Comparison of ENCODE assay signal across 19 cellular contexts in genomic region chr2:126799306-126799705, GRCh38.
"Had no signal": no experiment of that assay in that cellular context is flagged by ENCODE, and none has a peak within 500 bp of the region (broad histone marks: within the 10 kb centered on the region; RNA-seq: fewer than 3 reads in every experiment).

No MANE protein-coding gene starts in this region.

- H3K27ac ChIP-seq: cardiac muscle cell, coronary artery, spleen, testis, transverse colon had no signal

- H3K9me3 ChIP-seq: mucosa of descending colon, spleen, testis, transverse colon had no signal

- ATAC-seq: activated CD8-positive, alpha-beta T cell treated with anti-CD3 and anti-CD28 coated beads for 36 hours; activated naive CD4-positive, alpha-beta T cell treated with anti-CD3 and anti-CD28 coated beads, Interleukin-2, amount 50 U/mL, for 72 hours; left ventricle myocardium superior; mucosa of descending colon; right cardiac atrium had no signal

- DNase-seq: activated B cell treated with CpG ODN at 0.5 μM for 24 hours; activated CD4-positive, alpha-beta T cell treated with anti-CD3 and anti-CD28 coated beads, Interleukin-2, amount 50 U/mL, for 1 hour; activated CD8-positive, alpha-beta T cell treated with anti-CD3 and anti-CD28 coated beads for 36 hours; activated T-cell treated with anti-CD3 and anti-CD28 coated beads, Interleukin-2, amount 50 U/mL, for 48 hours; anterior cingulate cortex; cerebellar nuclear complex; effector memory CD4-positive, alpha-beta T cell; left ventricle myocardium superior; mucosa of descending colon; right cardiac atrium; spleen; stimulated activated CD4-positive, alpha-beta T cell treated with anti-CD3 and anti-CD28 coated beads, Interleukin-2, amount 100 ng/mL, for 48 hours; stimulated activated naive CD4-positive, alpha-beta T cell treated with Interleukin-2 at 50 U/mL for 16 hours; testis; transverse colon had no signal

- H3K4me3 ChIP-seq: cardiac muscle cell, coronary artery, dorsolateral prefrontal cortex, mucosa of descending colon, spleen, testis, transverse colon had no signal

- H3K27me3 ChIP-seq: cardiac muscle cell, dorsolateral prefrontal cortex, testis, transverse colon had no signal

- H3K36me3 ChIP-seq: cardiac muscle cell, spleen, transverse colon had no signal

- H3K4me1 ChIP-seq: spleen, testis had no signal
